Comparison of ENCODE assay signal across 8 cellular contexts in the genomic region with DNA sequence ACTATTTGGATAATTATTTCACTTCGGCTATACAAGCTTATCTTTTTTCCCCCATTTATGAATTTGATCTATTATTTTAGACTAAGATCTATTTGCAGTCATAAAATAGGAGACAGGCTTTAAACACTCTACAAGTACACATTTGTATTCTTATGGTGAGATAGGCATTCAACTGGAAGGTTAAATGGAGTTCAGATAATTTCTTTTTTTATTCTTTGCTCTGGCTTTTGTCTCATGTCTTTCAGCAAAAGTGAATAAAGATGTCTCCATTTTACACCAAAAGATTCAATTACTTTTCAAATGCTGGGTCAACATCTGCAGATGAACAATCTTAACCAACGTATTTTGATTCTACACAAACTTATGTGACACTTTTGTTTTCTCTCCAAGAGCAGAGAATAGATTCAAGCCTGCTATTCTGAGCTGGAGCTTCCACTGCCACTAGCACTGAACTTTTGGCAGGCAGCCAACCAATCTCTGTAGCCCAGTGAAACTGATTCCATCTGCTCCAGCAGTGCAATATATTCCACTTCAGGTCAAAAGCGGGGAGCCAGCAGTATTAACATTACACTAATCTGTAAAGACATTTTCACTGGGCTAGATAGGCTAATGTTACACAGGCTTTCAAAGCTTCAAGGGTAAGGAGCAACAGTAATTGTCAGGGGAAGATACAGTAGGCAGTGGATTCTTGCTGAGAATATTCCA.
DNase-seq lines count a peak whose midpoint lies in the region; ATAC-seq, FAIRE-seq and TF ChIP-seq lines count a peak whose summit lies in the region.

No MANE protein-coding gene starts in this region.

- DNase-seq in DMS 273 (lab: John Stamatoyannopoulos, UW; ENCODE audit: unreplicated experiment) (peak; percentile 98), NCI-H2107 (lab: John Stamatoyannopoulos, UW) (peak; percentile 86), bronchial epithelial cell (ENCODE audit: low read depth) (peak; percentile 23), lower lobe of right lung (peak; percentile 50), HuH-7.5 (ENCODE audit: low spot score) (no peak), Caco-2 (no peak)

- no peaks in the 10 kb centered on the region for H3K27me3 Mint-ChIP-seq in Caco-2 (ENCODE audit: insufficient read depth, unreplicated experiment)

- H3K4me1 Mint-ChIP-seq in Caco-2 (ENCODE audit: low read depth, unreplicated experiment), result peaks cover 12% of the 10 kb centered on the region

- no peak overlapping the region for H3K4me3 Mint-ChIP-seq in Caco-2 (ENCODE audit: unreplicated experiment)

- ATAC-seq in lower lobe of right lung, result peak in 1 of 2 donors; percentile 15
- no peak for ATAC-seq in HG02571 (IDR thresholded peaks at IDR 0.05; ENCODE audit: unreplicated experiment)
- no peak for ATAC-seq in HG02840 (IDR thresholded peaks at IDR 0.05; ENCODE audit: low FRiP score, unreplicated experiment)

- H3K27ac ChIP-seq in lower lobe of right lung, result no peak overlapping the region

- no TSS peak for BruUV-seq in Caco-2 (replicated peaks; lab: Mats Ljungman, UMichigan)

- H3K36me3 ChIP-seq in bronchial epithelial cell (ENCODE audit: control insufficient read depth, insufficient read depth, low read length) (no peaks in the 10 kb centered on the region), lower lobe of right lung (no peaks in the 10 kb centered on the region), Caco-2 (ENCODE audit: control insufficient read depth, insufficient read depth, low read length) (no peaks in the 10 kb centered on the region)

- H3K4me3 ChIP-seq in bronchial epithelial cell (ENCODE audit: low read depth, low read length) (no peak overlapping the region), lower lobe of right lung (no peak overlapping the region), Caco-2 (ENCODE audit: low read depth, low read length) (no peak overlapping the region)

- POLR2A ChIA-PET in Caco-2 (lab: Charles Lee), result no interaction called here

- intact Hi-C loops in lower lobe of right lung (cut with DNase I), result no loop called here
- intact Hi-C loops in Caco-2 (cut with micrococcal nuclease; ENCODE audit: unreplicated experiment), result no loop called here

- no peak for TF ChIP-seq CTCF in bronchial epithelial cell (IDR thresholded peaks at IDR 0.05; ENCODE audit: insufficient read depth, low read length, severe bottlenecking)
- TF ChIP-seq CTCF in lower lobe of right lung (IDR thresholded peaks at IDR 0.05), result no peak
- TF ChIP-seq CTCF in Caco-2 (IDR thresholded peaks at IDR 0.05; ENCODE audit: insufficient read depth in 1 of 2, low read depth in 1 of 2, low read length in 1 of 2, severe bottlenecking in 1 of 2, unreplicated experiment in 1 of 2), result no peak

- no peak overlapping the region for H3K27ac Mint-ChIP-seq in Caco-2 (ENCODE audit: unreplicated experiment)

- peaks cover 11% of the 10 kb centered on the region for H3K4me1 ChIP-seq in lower lobe of right lung
- H3K4me1 ChIP-seq in Caco-2, result no peaks in the 10 kb centered on the region

- no peak for FAIRE-seq in bronchial epithelial cell (lab: Jason Lieb, UNC)

- CTCF ChIA-PET in Caco-2 (lab: Charles Lee), result interaction anchor here (1.0 kb wide), 1 partner anchor 29 kb away, joined by 5 read pairs; no protein-coding TSS in a partner anchor

- H3K9me3 Mint-ChIP-seq in Caco-2 (ENCODE audit: unreplicated experiment), result no peaks in the 10 kb centered on the region

- H3K27me3 ChIP-seq in bronchial epithelial cell (ENCODE audit: control insufficient read depth, insufficient read depth, low read length) (no peaks in the 10 kb centered on the region), lower lobe of right lung (ENCODE audit: low read depth) (no peaks in the 10 kb centered on the region), Caco-2 (replicated peaks; ENCODE audit: control insufficient read depth, insufficient read depth, low read length) (no peaks in the 10 kb centered on the region)

- H3K9me3 ChIP-seq in lower lobe of right lung (no peaks in the 10 kb centered on the region), Caco-2 (no peaks in the 10 kb centered on the region)

- no peaks in the 10 kb centered on the region for H3K36me3 Mint-ChIP-seq in Caco-2 (ENCODE audit: insufficient read depth, unreplicated experiment)

Comparison
In these comparisons a context has a peak if more than half of its experiments do, and no peak if none do; other contexts are left out.
1. DNase-seq: peak in DMS 273 (single experiment), NCI-H2107 (single experiment), bronchial epithelial cell (single experiment) and lower lobe of right lung (single experiment); none in HuH-7.5 (single experiment) and Caco-2 (0 of 2).